ENCODE assay signal across 9 cellular contexts in the genomic region with DNA sequence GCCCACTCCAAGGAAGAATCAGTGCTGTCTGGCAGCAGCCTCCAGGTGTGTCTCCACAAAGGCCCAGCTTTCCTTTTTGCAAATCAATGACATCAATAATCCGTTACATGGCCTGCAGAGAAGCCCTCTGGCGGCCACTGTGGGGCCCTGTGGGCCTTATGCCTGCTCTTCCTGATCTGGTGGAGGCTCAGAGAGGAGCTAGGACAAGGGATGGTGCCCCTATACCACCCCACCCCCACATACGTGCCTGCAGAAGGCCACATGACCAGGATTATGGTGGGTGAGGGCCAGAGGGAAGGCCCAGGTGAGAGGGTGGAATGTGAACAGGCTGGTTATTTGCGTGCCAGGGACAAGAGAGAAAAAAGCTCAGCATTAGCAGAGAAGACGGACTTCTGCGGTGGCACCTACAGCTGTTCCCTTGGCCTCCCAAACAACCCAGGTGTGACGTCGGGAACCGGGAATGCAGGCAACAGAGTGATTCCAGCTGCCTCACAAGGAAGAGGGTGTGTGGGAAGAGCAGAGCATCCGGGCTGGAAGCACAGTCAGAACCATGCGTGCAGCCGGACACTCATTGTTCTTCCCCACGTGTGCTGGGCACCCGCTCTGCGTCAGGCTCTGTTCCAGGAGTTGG. TPM values are rescaled to one million over a fixed set of nuclear protein-coding genes. Genes with fewer than 3 reads are reported as not detected.
DNase-seq lines count a peak whose midpoint lies in the region; TF ChIP-seq lines count a peak whose summit lies in the region.
"Had no signal": no experiment of that assay in that cellular context is flagged by ENCODE, and none has a peak within 500 bp of the region (broad histone marks: within the 10 kb centered on the region; RNA-seq: fewer than 3 reads in every experiment).

No MANE protein-coding gene starts in this region.

- no peak for TF ChIP-seq EP300 in transverse colon (IDR thresholded peaks at IDR 0.05; ENCODE audit: low read depth)

- in situ Hi-C loops in G401 (cut with HindIII; ENCODE audit: low sequenced_read_pairs), result no loop called here
- in situ Hi-C loops in transverse colon (cut with MboI; ENCODE audit: low pct_ligation_motif_present in 1 of 4, low pct_unique_long_range_greater_than_20kb in 1 of 4, low sequenced_read_pairs in 3 of 4), result no loop called here

- DNase-seq in cardiac muscle cell (ENCODE audit: low read depth in 1 of 2, low spot score in 1 of 2) (peak; percentile 49 to 73), right atrium auricular region (ENCODE audit: low spot score) (no peak), SHP77 (lab: John Stamatoyannopoulos, UW) (peak; percentile 82 to 85), hepatic stellate cell (ENCODE audit: low spot score) (peak; percentile 29), ureter (ENCODE audit: low spot score) (peak; percentile 46), G401 (ENCODE audit: low spot score) (no peak), amniotic stem cell (lab: John Stamatoyannopoulos, UW) (no peak), transverse colon (no peak)

- H3K36me3 ChIP-seq in cardiac muscle cell (no peaks in the 10 kb centered on the region), right atrium auricular region (no peaks in the 10 kb centered on the region), transverse colon (no peaks in the 10 kb centered on the region)

- H3K27me3 ChIP-seq in cardiac muscle cell (no peaks in the 10 kb centered on the region), right atrium auricular region (no peaks in the 10 kb centered on the region), transverse colon (no peaks in the 10 kb centered on the region)

- TF ChIP-seq CTCF in cardiac muscle cell (IDR thresholded peaks at IDR 0.05; ENCODE audit: low read depth, low read length) (peak; percentile 52), right atrium auricular region (IDR thresholded peaks at IDR 0.05) (no peak), transverse colon (IDR thresholded peaks at IDR 0.05) (peak in 2 of 5 experiments; percentile 17 to 28)

- no peaks in the 10 kb centered on the region for H3K4me1 ChIP-seq in cardiac muscle cell (ENCODE audit: low read depth)
- H3K4me1 ChIP-seq in right atrium auricular region, result no peaks in the 10 kb centered on the region
- no peaks in the 10 kb centered on the region for H3K4me1 ChIP-seq in transverse colon

- no peaks in the 10 kb centered on the region for H3K9me3 ChIP-seq in cardiac muscle cell (ENCODE audit: low read depth)
- no peaks in the 10 kb centered on the region for H3K9me3 ChIP-seq in right atrium auricular region
- H3K9me3 ChIP-seq in transverse colon, result no peaks in the 10 kb centered on the region

- intact Hi-C loops in transverse colon (cut with DNase I; ENCODE audit: low total_unique reads), result no loop called here

- no peak for TF ChIP-seq POLR2A in transverse colon (IDR thresholded peaks at IDR 0.05)

- H3K27ac ChIP-seq in cardiac muscle cell (no peak overlapping the region), right atrium auricular region (no peak overlapping the region), transverse colon (no peak overlapping the region)

- H3K4me3 ChIP-seq in cardiac muscle cell (no peak overlapping the region), right atrium auricular region (no peak overlapping the region), transverse colon (no peak overlapping the region)

- 59% methylated on average over 15 of the region's 15 CpGs; no CpG with 5 or more reads in 1 of the 2 donors for WGBS in transverse colon (ENCODE audit: low coverage in 1 of 2), 2 donors

RNA-seq across cellular contexts. Expression of a gene that starts 22.5 kb away (rescaled TPM):
- total RNA-seq in cardiac muscle cell (124 and 131 TPM in 2 replicates), right atrium auricular region (10 to 100 TPM; 24.6 to 31.0 TPM), ureter (84.8 TPM), transverse colon (10 to 100 TPM; 37.0 to 74.5 (median 55.8) TPM)
- 126 and 143 TPM in 2 replicates for polyA plus RNA-seq in cardiac muscle cell
- total RNA-seq in G401 (2014; rRNA removed; shearing (Covaris generic)), result 239 and 247 TPM in 2 replicates

RNA-seq across cellular contexts. Expression of a gene that starts 23.1 kb away (rescaled TPM):
- total RNA-seq in cardiac muscle cell (80.3 and 150 TPM in 2 replicates), right atrium auricular region (10 to 100 TPM; 54.8 to 99.1 TPM), ureter (60.7 TPM), transverse colon (10 to 100 TPM; 54.6 to 96.5 (median 81.4) TPM)
- polyA plus RNA-seq in cardiac muscle cell, result 72.7 and 84.9 TPM in 2 replicates
- total RNA-seq in G401 (2014; rRNA removed; shearing (Covaris generic)), result 41.7 and 43.5 TPM in 2 replicates

RNA-seq across cellular contexts. Expression of a gene that starts 45.4 kb away (rescaled TPM):
- total RNA-seq in cardiac muscle cell, result 2.9 TPM in 1 of 2 replicates, not detected in the other
- 1.5 and 2.7 TPM in 2 replicates for polyA plus RNA-seq in cardiac muscle cell
- total RNA-seq in right atrium auricular region, result not detected
- 19.3 TPM for total RNA-seq in ureter
- total RNA-seq in G401 (2014; rRNA removed; shearing (Covaris generic)), result 0.44 TPM in 1 of 2 replicates, not detected in the other
- under 1 TPM in 3 of 4 donors, not detected in 1; 0.14 to 0.75 (median 0.48) TPM for total RNA-seq in transverse colon
- total RNA-seq: T-helper 2 cell treated with Interferon-gamma antibody and Interleukin-4, amounts not matched to agents 100 ng/mL and 5 ng/mL, for 36 hours had no signal

Comparison
In these comparisons a context has a peak if more than half of its experiments do, and no peak if none do; other contexts are left out.
1. DNase-seq: peak in cardiac muscle cell (2 of 2), SHP77 (2 of 2), hepatic stellate cell (single experiment) and ureter (single experiment); none in right atrium auricular region (single experiment), G401 (single experiment), amniotic stem cell (single experiment) and transverse colon (single experiment).